ENCODE assay signal across 13 cellular contexts in genomic region chr4:16598241-16599224, GRCh38.
DNase-seq lines count a peak whose midpoint lies in the region; ATAC-seq and TF ChIP-seq lines count a peak whose summit lies in the region.
"Had no signal": no experiment of that assay in that cellular context is flagged by ENCODE, and none has a peak within 500 bp of the region (broad histone marks: within the 10 kb centered on the region; RNA-seq: fewer than 3 reads in every experiment).

No MANE protein-coding gene starts in this region.

- POLR2A ChIA-PET in WTC11 (lab: Charles Lee) = no interaction called here

- no peak overlapping the region for H3K4me3 Mint-ChIP-seq in WTC11
- H3K4me3 Mint-ChIP-seq: stimulated activated naive CD8-positive, alpha-beta T cell treated with anti-CD3 and anti-CD28 coated beads, Interleukin-15, Interleukin-2, amounts not matched to agents 100 ng/mL and 50 ng/mL, for 24 hours had no signal

- no peaks in the 10 kb centered on the region for H3K9me3 ChIP-seq in skeletal muscle satellite cell (replicated peaks; ENCODE audit: low read length)
- no peaks in the 10 kb centered on the region for H3K9me3 ChIP-seq in lower lobe of right lung

- H3K27ac ChIP-seq in lower lobe of right lung = no peak overlapping the region

- no peaks in the 10 kb centered on the region for H3K36me3 ChIP-seq in skeletal muscle satellite cell (ENCODE audit: insufficient read depth, low read length)
- H3K36me3 ChIP-seq in lower lobe of right lung = no peaks in the 10 kb centered on the region

- no peaks in the 10 kb centered on the region for H3K4me1 ChIP-seq in skeletal muscle satellite cell (ENCODE audit: control insufficient read depth, insufficient read depth, low read length)
- H3K4me1 ChIP-seq in lower lobe of right lung = no peaks in the 10 kb centered on the region

- peak overlapping the region; percentile 15 for H3K4me2 ChIP-seq in skeletal muscle satellite cell (ENCODE audit: low read length)

- H3K4me1 Mint-ChIP-seq in WTC11 = peaks cover 25% of the 10 kb centered on the region

- CTCF ChIA-PET in WTC11 (lab: Charles Lee) = interaction anchor here (0.9 to 2.4 kb wide), 2 partner anchors 16 to 25 kb away, joined by 3 to 14 read pairs; no protein-coding TSS in a partner anchor

- no peak overlapping the region for H3K9ac ChIP-seq in skeletal muscle satellite cell (ENCODE audit: low read depth, low read length)

- H3K4me3 ChIP-seq in fibroblast of the aortic adventitia (ENCODE audit: low read depth, low read length) (no peak overlapping the region), skeletal muscle satellite cell (ENCODE audit: low read length) (no peak overlapping the region), lower lobe of right lung (no peak overlapping the region)

- TF ChIP-seq CTCF in WTC11 (IDR thresholded peaks at IDR 0.05) (no peak), fibroblast of the aortic adventitia (IDR thresholded peaks at IDR 0.05; ENCODE audit: insufficient read depth, low read length) (no peak), lower lobe of right lung (IDR thresholded peaks at IDR 0.05) (no peak)

- ATAC-seq in WTC11 (peak; percentile 16; the same call in 1 of the 2 replicates), lower lobe of right lung (no peak), GM21529 (IDR thresholded peaks at IDR 0.05; ENCODE audit: unreplicated experiment) (no peak)

- intact Hi-C loops in lower lobe of right lung (cut with DNase I) = no loop called here

- no peaks in the 10 kb centered on the region for H3K36me3 Mint-ChIP-seq in WTC11

- H3K27me3 ChIP-seq in skeletal muscle satellite cell (ENCODE audit: control insufficient read depth, insufficient read depth, low read length) = no peaks in the 10 kb centered on the region
- H3K27me3 ChIP-seq in lower lobe of right lung (ENCODE audit: low read depth) = no peaks in the 10 kb centered on the region

- peak; percentile 22 for DNase-seq in SKM-1 treated with dmso at 0.1 percent for 144 hours (lab: John Stamatoyannopoulos, UW; ENCODE audit: unreplicated experiment)
- no peak for DNase-seq in SKM-1 (lab: John Stamatoyannopoulos, UW; ENCODE audit: unreplicated experiment)
- DNase-seq in WTC11 (ENCODE audit: low spot score) = no peak
- peak; percentile 67 for DNase-seq in fibroblast of the aortic adventitia (ENCODE audit: low read depth)
- DNase-seq in NCI-H1694 (lab: John Stamatoyannopoulos, UW) = no peak
- no peak for DNase-seq in lower lobe of right lung
- DNase-seq: DMS79 treated with DMSO at 0.1 percent for 48 hours; NCI-H1436 treated with DMSO at 0.1 percent for 48 hours; stimulated activated CD4-positive, alpha-beta T cell treated with anti-CD3 and anti-CD28 coated beads, Interleukin-2, amount 100 ng/mL, for 48 hours; T-helper 9 cell had no signal

- no peaks in the 10 kb centered on the region for H3K27me3 Mint-ChIP-seq in WTC11 (ENCODE audit: low read depth)
- H3K27me3 Mint-ChIP-seq: stimulated activated naive CD8-positive, alpha-beta T cell treated with anti-CD3 and anti-CD28 coated beads, Interleukin-15, Interleukin-2, amounts not matched to agents 100 ng/mL and 50 ng/mL, for 24 hours had no signal

- H3K9me3 Mint-ChIP-seq in WTC11 = no peaks in the 10 kb centered on the region
- H3K9me3 Mint-ChIP-seq: stimulated activated naive CD8-positive, alpha-beta T cell treated with anti-CD3 and anti-CD28 coated beads, Interleukin-15, Interleukin-2, amounts not matched to agents 100 ng/mL and 50 ng/mL, for 24 hours had no signal

- peak overlapping the region; percentile 67 for H3K27ac Mint-ChIP-seq in WTC11
- H3K27ac Mint-ChIP-seq: stimulated activated naive CD8-positive, alpha-beta T cell treated with anti-CD3 and anti-CD28 coated beads, Interleukin-15, Interleukin-2, amounts not matched to agents 100 ng/mL and 50 ng/mL, for 24 hours had no signal

TF ChIP-seq in WTC11, 78 proteins besides CTCF, POLR2A, EP300 and RAD21:
- TF ChIP-seq ZNF121 (CRISPR knock-in tag; IDR thresholded peaks at IDR 0.05) = no peak
- TF ChIP-seq, protein P1, sequence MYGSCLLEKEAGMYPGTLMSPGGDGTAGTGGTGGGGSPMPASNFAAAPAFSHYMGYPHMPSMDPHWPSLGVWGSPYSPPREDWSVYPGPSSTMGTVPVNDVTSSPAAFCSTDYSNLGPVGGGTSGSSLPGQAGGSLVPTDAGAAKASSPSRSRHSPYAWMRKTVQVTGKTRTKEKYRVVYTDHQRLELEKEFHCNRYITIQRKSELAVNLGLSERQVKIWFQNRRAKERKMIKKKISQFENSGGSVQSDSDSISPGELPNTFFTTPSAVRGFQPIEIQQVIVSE (CRISPR knock-in tag; IDR thresholded peaks at IDR 0.05; ENCODE audit: borderline replicate concordance) = no peak
- TF ChIP-seq, protein P2, sequence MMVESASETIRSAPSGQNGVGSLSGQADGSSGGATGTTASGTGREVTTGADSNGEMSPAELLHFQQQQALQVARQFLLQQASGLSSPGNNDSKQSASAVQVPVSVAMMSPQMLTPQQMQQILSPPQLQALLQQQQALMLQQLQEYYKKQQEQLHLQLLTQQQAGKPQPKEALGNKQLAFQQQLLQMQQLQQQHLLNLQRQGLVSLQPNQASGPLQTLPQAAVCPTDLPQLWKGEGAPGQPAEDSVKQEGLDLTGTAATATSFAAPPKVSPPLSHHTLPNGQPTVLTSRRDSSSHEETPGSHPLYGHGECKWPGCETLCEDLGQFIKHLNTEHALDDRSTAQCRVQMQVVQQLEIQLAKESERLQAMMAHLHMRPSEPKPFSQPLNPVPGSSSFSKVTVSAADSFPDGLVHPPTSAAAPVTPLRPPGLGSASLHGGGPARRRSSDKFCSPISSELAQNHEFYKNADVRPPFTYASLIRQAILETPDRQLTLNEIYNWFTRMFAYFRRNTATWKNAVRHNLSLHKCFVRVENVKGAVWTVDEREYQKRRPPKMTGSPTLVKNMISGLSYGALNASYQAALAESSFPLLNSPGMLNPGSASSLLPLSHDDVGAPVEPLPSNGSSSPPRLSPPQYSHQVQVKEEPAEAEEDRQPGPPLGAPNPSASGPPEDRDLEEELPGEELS (CRISPR knock-in tag; IDR thresholded peaks at IDR 0.05) = no peak
- TF ChIP-seq, protein P3, sequence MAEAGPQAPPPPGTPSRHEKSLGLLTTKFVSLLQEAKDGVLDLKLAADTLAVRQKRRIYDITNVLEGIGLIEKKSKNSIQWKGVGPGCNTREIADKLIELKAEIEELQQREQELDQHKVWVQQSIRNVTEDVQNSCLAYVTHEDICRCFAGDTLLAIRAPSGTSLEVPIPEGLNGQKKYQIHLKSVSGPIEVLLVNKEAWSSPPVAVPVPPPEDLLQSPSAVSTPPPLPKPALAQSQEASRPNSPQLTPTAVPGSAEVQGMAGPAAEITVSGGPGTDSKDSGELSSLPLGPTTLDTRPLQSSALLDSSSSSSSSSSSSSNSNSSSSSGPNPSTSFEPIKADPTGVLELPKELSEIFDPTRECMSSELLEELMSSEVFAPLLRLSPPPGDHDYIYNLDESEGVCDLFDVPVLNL (CRISPR knock-in tag; IDR thresholded peaks at IDR 0.05; ENCODE audit: borderline replicate concordance, low read depth) = no peak

Comparison
In these comparisons a context has a peak if more than half of its experiments do, and no peak if none do; other contexts are left out.
1. DNase-seq: peak in SKM-1 treated with dmso at 0.1 percent for 144 hours (single experiment) and fibroblast of the aortic adventitia (single experiment); none in SKM-1 (single experiment), WTC11 (single experiment), NCI-H1694 (single experiment) and lower lobe of right lung (single experiment).